21 cellular contexts compared by ENCODE assay signal in genomic region chr2:8086342-8086741, GRCh38.
DNase-seq lines count a peak whose midpoint lies in the region; ATAC-seq and TF ChIP-seq lines count a peak whose summit lies in the region.
"Had no signal": no experiment of that assay in that cellular context is flagged by ENCODE, and none has a peak within 500 bp of the region (broad histone marks: within the 10 kb centered on the region; RNA-seq: fewer than 3 reads in every experiment).

No MANE protein-coding gene starts in this region.

- no peak for TF ChIP-seq CTCF in PC-3 (conservative IDR thresholded peaks at IDR 0.05; ENCODE audit: low read depth, low read length)
- TF ChIP-seq CTCF in esophagus muscularis mucosa (IDR thresholded peaks at IDR 0.05): no peak

- H3K4me3 ChIP-seq in PC-3 (ENCODE audit: low read length) (no peak overlapping the region), esophagus muscularis mucosa (no peak overlapping the region)
- H3K4me3 ChIP-seq: esophagus squamous epithelium, left lung, sigmoid colon had no signal

- no peak for TF ChIP-seq EP300 in esophagus muscularis mucosa (IDR thresholded peaks at IDR 0.05)

- no peak for TF ChIP-seq POLR2A in esophagus muscularis mucosa (IDR thresholded peaks at IDR 0.05; ENCODE audit: low read depth)

- H3K4me2 ChIP-seq in PC-3 (ENCODE audit: low read length): peak overlapping the region; percentile 39; the same call in 1 of the 2 replicates

- POLR2A ChIA-PET in PC-3 (lab: Charles Lee; ENCODE audit: unreplicated experiment): no interaction called here

- H3K79me2 ChIP-seq in PC-3 (ENCODE audit: low read length): no peaks in the 10 kb centered on the region

- peaks cover 44% of the 10 kb centered on the region for H3K4me1 ChIP-seq in PC-3 (ENCODE audit: insufficient read depth, low read length)
- H3K4me1 ChIP-seq in esophagus muscularis mucosa: no peaks in the 10 kb centered on the region
- H3K4me1 ChIP-seq: sigmoid colon had no signal

- DNase-seq in EH (ENCODE audit: low read depth): peak; percentile 42
- peak; percentile 8 for DNase-seq in PC-3
- peak; percentile 45 for DNase-seq in esophagus muscularis mucosa (ENCODE audit: extremely low spot score)
- peak; percentile 11 for DNase-seq in myocyte (ENCODE audit: low read depth)
- no peak for DNase-seq in inferior parietal cortex (ENCODE audit: extremely low spot score)
- DNase-seq in left lobe of liver (ENCODE audit: low spot score): no peak
- DNase-seq: activated CD4-positive, alpha-beta T cell treated with anti-CD3 and anti-CD28 coated beads, Interleukin-2, amount 10 ng/mL, durations not matched to agents 24 days and 14 days; CD4-positive, CD25-positive, alpha-beta regulatory T cell; effector memory CD8-positive, alpha-beta T cell; esophagus squamous epithelium; head of caudate nucleus; left lung; NCI-H1105; NCI-H2029; NCI-H82; nephron progenitor cell; SHP77; sigmoid colon had no signal

- H3K27me3 ChIP-seq in PC-3 (ENCODE audit: low read length) (no peaks in the 10 kb centered on the region), esophagus muscularis mucosa (no peaks in the 10 kb centered on the region)
- H3K27me3 ChIP-seq: esophagus squamous epithelium, left lung, sigmoid colon had no signal

- BruUV-seq in PC-3 (replicated peaks; lab: Mats Ljungman, UMichigan): no TSS peak

- no peaks in the 10 kb centered on the region for H3K9me2 ChIP-seq in PC-3 (replicated peaks; ENCODE audit: low read length)

- H3K36me3 ChIP-seq in PC-3 (ENCODE audit: low read depth, low read length) (no peaks in the 10 kb centered on the region), esophagus muscularis mucosa (no peaks in the 10 kb centered on the region)
- H3K36me3 ChIP-seq: esophagus squamous epithelium, left lung, sigmoid colon had no signal

- peak overlapping the region; percentile 84 for H3K27ac ChIP-seq in PC-3 (ENCODE audit: low read length)
- no peak overlapping the region for H3K27ac ChIP-seq in esophagus muscularis mucosa (replicated peaks in 1 of 4)
- H3K27ac ChIP-seq: esophagus squamous epithelium, left lung, sigmoid colon had no signal

- H2AFZ ChIP-seq in PC-3 (ENCODE audit: low read length): no peak overlapping the region

- H3K9me3 ChIP-seq in PC-3 (ENCODE audit: low read length): no peaks in the 10 kb centered on the region
- H3K9me3 ChIP-seq in esophagus muscularis mucosa: no peaks in the 10 kb centered on the region
- H3K9me3 ChIP-seq: esophagus squamous epithelium, left lung, sigmoid colon had no signal

- H4K20me1 ChIP-seq in PC-3 (ENCODE audit: low read length): no peaks in the 10 kb centered on the region

- no peak overlapping the region; the same call in 1 of the 2 replicates for H3K9ac ChIP-seq in PC-3 (ENCODE audit: low read length)

- intact Hi-C loops in PC-3 (cut with micrococcal nuclease) (loop anchor here (10.0 kb wide), 1 partner anchor 218 kb away; no protein-coding TSS in a partner anchor), esophagus muscularis mucosa (cut with DNase I) (no loop called here)

- CTCF ChIA-PET in PC-3 (lab: Charles Lee): no interaction called here

- 85% methylated on average over 2 of the region's 2 CpGs for whole genome bisulfite sequencing in esophagus muscularis mucosa

- ATAC-seq in PC-3 (no peak), left lobe of liver (no peak), GM21423 (IDR thresholded peaks at IDR 0.05; ENCODE audit: unreplicated experiment) (no peak), GM18909 (IDR thresholded peaks at IDR 0.05; ENCODE audit: poor library complexity, unreplicated experiment) (no peak)
- ATAC-seq: activated naive CD4-positive, alpha-beta T cell treated with anti-CD3 and anti-CD28 coated beads, Interleukin-2, amount 50 U/mL, for 72 hours; effector memory CD8-positive, alpha-beta T cell had no signal

- H3F3A ChIP-seq in PC-3 (ENCODE audit: low read length, unreplicated experiment): no peaks in the 10 kb centered on the region

Comparison
In these comparisons a context has a peak if more than half of its experiments do, and no peak if none do; other contexts are left out.
1. DNase-seq: peak in EH (single experiment), PC-3 (single experiment), esophagus muscularis mucosa (single experiment) and myocyte (single experiment); none in inferior parietal cortex (single experiment) and left lobe of liver (single experiment).